ENCODE assay signal across 1 cellular context in genomic region chr2:64599469-64599868, GRCh38.
A peak's percentile ranks its signal among the peaks of the same experiment; 100 is the strongest.
TF ChIP-seq lines count a peak whose summit lies in the region.

No MANE protein-coding gene starts in this region.

TF ChIP-seq in K562, 482 proteins besides CTCF, POLR2A, EP300 and RAD21 (continued from another document):
- TF ChIP-seq FOXP4 (CRISPR knock-in tag; IDR thresholded peaks at IDR 0.05; ENCODE audit: borderline replicate concordance), result no peak
- TF ChIP-seq TCF15 (CRISPR knock-in tag; IDR thresholded peaks at IDR 0.05), result no peak
- TF ChIP-seq ZNF146 (CRISPR knock-in tag; IDR thresholded peaks at IDR 0.05; ENCODE audit: unreplicated experiment), result no peak
- TF ChIP-seq RCOR1 (IDR thresholded peaks at IDR 0.05; ENCODE audit: borderline replicate concordance in 1 of 2, low read depth in 2 of 2, low read length in 2 of 2), result 0 out of 4 replicates have a peak, but pooled peaks of 1 of the 2 experiments have one; percentile 46
- no peak for TF ChIP-seq ZHX1 (conservative IDR thresholded peaks at IDR 0.05; ENCODE audit: low read length)
- no peak for TF ChIP-seq RFX7 (CRISPR knock-in tag; IDR thresholded peaks at IDR 0.05)
- TF ChIP-seq TFAP4 (CRISPR knock-in tag; IDR thresholded peaks at IDR 0.05; ENCODE audit: borderline replicate concordance), result no peak
- TF ChIP-seq ZNF431 (CRISPR knock-in tag; IDR thresholded peaks at IDR 0.05), result no peak
- TF ChIP-seq RB1 (IDR thresholded peaks at IDR 0.05; ENCODE audit: low read depth), result no peak
- TF ChIP-seq NR2C2 (CRISPR knock-in tag; IDR thresholded peaks at IDR 0.05), result no peak
- TF ChIP-seq NR2C2 (tag; IDR thresholded peaks at IDR 0.05), result peak; percentile 56
- peak; percentile 60 for TF ChIP-seq ATF3 (IDR thresholded peaks at IDR 0.05)
- TF ChIP-seq ATF3 (CRISPR knock-in tag; conservative IDR thresholded peaks at IDR 0.05), result no peak
- no peak for TF ChIP-seq NFYB (IDR thresholded peaks at IDR 0.05; ENCODE audit: extremely low read depth, insufficient read length)
- TF ChIP-seq PTTG1 (tag; IDR thresholded peaks at IDR 0.05; ENCODE audit: low read depth), result no peak
- TF ChIP-seq NONO (IDR thresholded peaks at IDR 0.05; ENCODE audit: low read depth in 2 of 2, low read length in 1 of 2), result no peak
- TF ChIP-seq NR0B1 (IDR thresholded peaks at IDR 0.05; ENCODE audit: partially characterized antibody), result no peak
- TF ChIP-seq MEIS2 (IDR thresholded peaks at IDR 0.05; ENCODE audit: partially characterized antibody), result peak; percentile 41
- TF ChIP-seq MCM2 (IDR thresholded peaks at IDR 0.05; ENCODE audit: low read depth), result no peak
- TF ChIP-seq GABPA (tag; conservative IDR thresholded peaks at IDR 0.05; ENCODE audit: low read depth), result peak; percentile 39; the same call in 1 of the 2 replicates
- no peak for TF ChIP-seq MNT (conservative IDR thresholded peaks at IDR 0.05)
- no peak for TF ChIP-seq ZNF584 (CRISPR knock-in tag; IDR thresholded peaks at IDR 0.05; ENCODE audit: low read depth)
- TF ChIP-seq SRSF9 (IDR thresholded peaks at IDR 0.05; ENCODE audit: borderline replicate concordance, low read depth, low read length), result no peak
- no peak for TF ChIP-seq ATF1 (CRISPR knock-in tag; IDR thresholded peaks at IDR 0.05)
- 0 out of 2 replicates have a peak, but pooled peaks have one; percentile 16 for TF ChIP-seq ATF1 (tag; IDR thresholded peaks at IDR 0.05)
- TF ChIP-seq CUX1 (CRISPR knock-in tag; IDR thresholded peaks at IDR 0.05), result no peak
- 0 out of 2 replicates have a peak, but pooled peaks have one; percentile 13 for TF ChIP-seq ETV1 (tag; conservative IDR thresholded peaks at IDR 0.05; ENCODE audit: low read depth)
- no peak for TF ChIP-seq ZC3H11A (IDR thresholded peaks at IDR 0.05; ENCODE audit: low read depth, low read length)
- TF ChIP-seq POLR2AphosphoS5 (IDR thresholded peaks at IDR 0.05; ENCODE audit: control insufficient read depth, insufficient read depth, low read depth, low read length), result no peak
- TF ChIP-seq ESRRA (IDR thresholded peaks at IDR 0.05; ENCODE audit: borderline replicate concordance, low read depth), result peak; percentile 79
- 0 out of 2 replicates have a peak, but pooled peaks have one; percentile 40 for TF ChIP-seq CTBP1 (IDR thresholded peaks at IDR 0.05; ENCODE audit: borderline replicate concordance)
- peak; percentile 31; the same call in 1 of the 2 replicates for TF ChIP-seq ATF7 (IDR thresholded peaks at IDR 0.05)
- no peak for TF ChIP-seq CREB5 (CRISPR knock-in tag; IDR thresholded peaks at IDR 0.05)
- no peak for TF ChIP-seq ZNF695 (CRISPR knock-in tag; IDR thresholded peaks at IDR 0.05)
- no peak for TF ChIP-seq HBP1 (CRISPR knock-in tag; IDR thresholded peaks at IDR 0.05)
- TF ChIP-seq ZEB2 (IDR thresholded peaks at IDR 0.05), result 0 out of 2 replicates have a peak, but pooled peaks have one; percentile 22
- TF ChIP-seq ETV5 (CRISPR knock-in tag; IDR thresholded peaks at IDR 0.05; ENCODE audit: low read depth), result 0 out of 2 replicates have a peak, but pooled peaks have one; percentile 27
- no peak for TF ChIP-seq ARHGAP35 (IDR thresholded peaks at IDR 0.05; ENCODE audit: partially characterized antibody)
- peak; percentile 5; the same call in 1 of the 2 replicates for TF ChIP-seq CREM (IDR thresholded peaks at IDR 0.05; ENCODE audit: low read depth)
- no peak for TF ChIP-seq CBX1 (IDR thresholded peaks at IDR 0.05; ENCODE audit: low read depth)
- TF ChIP-seq NFIC (IDR thresholded peaks at IDR 0.05), result peak; percentile 46
